24 cellular contexts compared by ENCODE assay signal in the genomic region with DNA sequence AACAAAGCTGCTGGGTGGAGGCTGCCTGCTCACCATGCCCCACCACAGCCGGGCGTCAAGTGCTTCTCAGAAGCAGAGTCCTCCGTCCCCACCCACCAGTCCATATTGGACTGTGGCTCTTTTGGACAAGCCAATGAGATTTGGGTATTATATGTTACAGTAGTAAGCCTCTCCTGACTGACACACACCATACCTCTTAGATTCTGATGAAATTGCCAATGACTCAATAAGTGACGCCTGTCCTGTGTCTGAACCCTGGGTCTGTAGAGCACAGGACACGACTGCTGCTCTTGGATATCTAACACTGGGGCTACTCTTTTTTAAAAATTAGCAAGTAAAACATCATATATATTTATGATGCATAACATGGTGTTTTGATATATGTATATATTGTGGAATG.
"Had no signal": no experiment of that assay in that cellular context is flagged by ENCODE, and none has a peak within 500 bp of the region (broad histone marks: within the 10 kb centered on the region; RNA-seq: fewer than 3 reads in every experiment).

No MANE protein-coding gene starts in this region.

- H3K27me3 ChIP-seq: brain microvascular endothelial cell, Peyer's patch had no signal

- DNase-seq: activated B cell treated with CpG ODN at 0.5 μM for 24 hours; activated CD4-positive, alpha-beta T cell treated with anti-CD3 and anti-CD28 coated beads for 1 hour; activated CD4-positive, alpha-beta T cell treated with anti-CD3 and anti-CD28 coated beads, Interleukin-2, amount 10 ng/mL, durations not matched to agents 24 days and 14 days; activated CD4-positive, alpha-beta T cell treated with anti-CD3 and anti-CD28 coated beads, Interleukin-2, amount 50 U/mL, for 48 hours; activated gamma-delta T cell; activated naive CD4-positive, alpha-beta T cell treated with anti-CD3 and anti-CD28 coated beads for 36 hours; activated T-cell treated with anti-CD3 and anti-CD28 coated beads for 4 hours; activated T-cell treated with anti-CD3 and anti-CD28 coated beads, Interleukin-2, amount 50 U/mL, for 48 hours; amygdala; brain microvascular endothelial cell; MM.1S; NCI-H1105; NCI-H1436; NCI-H187 treated with DMSO at 0.1 percent for 48 hours; NCI-H2081 treated with DMSO at 0.1 percent for 48 hours; NCI-H446; NCI-H524; Peyer's patch; Right ventricle myocardium superior had no signal

- H3K27ac ChIP-seq: brain microvascular endothelial cell, Peyer's patch, RWPE1 had no signal

- ATAC-seq: activated T-helper 17 cell treated with anti-CD3 and anti-CD28 coated beads, Interleukin-2, amount 50 U/mL, for 72 hours had no signal

- H3K4me3 ChIP-seq: Peyer's patch had no signal

- H3K36me3 ChIP-seq: brain microvascular endothelial cell, Peyer's patch had no signal

- H3K36me3 Mint-ChIP-seq: activated naive CD8-positive, alpha-beta T cell had no signal

- H3K27ac Mint-ChIP-seq: activated B cell treated with CpG ODN at 0.5 μM for 24 hours; activated CD4-positive, alpha-beta T cell treated with anti-CD3 and anti-CD28 coated beads, Interleukin-2, amount 10 ng/mL, durations not matched to agents 24 days and 14 days; activated naive CD4-positive, alpha-beta T cell treated with anti-CD3 and anti-CD28 coated beads for 36 hours; activated naive CD8-positive, alpha-beta T cell; activated T-helper 17 cell treated with anti-CD3 and anti-CD28 coated beads, Interleukin-2, amount 50 U/mL, for 72 hours; T-helper 1 cell treated with Interleukin-12 subunit alpha and Interleukin-12 subunit beta and Interleukin-4 antibody, amounts not matched to agents 30 μg/mL and 1 μg/mL, for 36 hours had no signal

- H3K9me3 Mint-ChIP-seq: activated B cell treated with CpG ODN at 0.5 μM for 24 hours; activated naive CD4-positive, alpha-beta T cell treated with anti-CD3 and anti-CD28 coated beads for 36 hours; activated T-helper 17 cell treated with anti-CD3 and anti-CD28 coated beads, Interleukin-2, amount 50 U/mL, for 72 hours; central memory CD8-positive, alpha-beta T cell; T-helper 1 cell treated with Interleukin-12 subunit alpha and Interleukin-12 subunit beta and Interleukin-4 antibody, amounts not matched to agents 30 μg/mL and 1 μg/mL, for 36 hours had no signal

- H3K4me1 Mint-ChIP-seq: activated B cell treated with CpG ODN at 0.5 μM for 24 hours; central memory CD8-positive, alpha-beta T cell had no signal

- H3K4me1 ChIP-seq: Peyer's patch had no signal

- H3K27me3 Mint-ChIP-seq: activated naive CD8-positive, alpha-beta T cell had no signal

- H3K9me3 ChIP-seq: Peyer's patch had no signal

- H3K4me3 Mint-ChIP-seq: activated B cell treated with CpG ODN at 0.5 μM for 24 hours; activated CD4-positive, alpha-beta T cell treated with anti-CD3 and anti-CD28 coated beads, Interleukin-2, amount 10 ng/mL, durations not matched to agents 24 days and 14 days; activated naive CD4-positive, alpha-beta T cell treated with anti-CD3 and anti-CD28 coated beads for 36 hours; activated naive CD8-positive, alpha-beta T cell; activated T-helper 17 cell treated with anti-CD3 and anti-CD28 coated beads, Interleukin-2, amount 50 U/mL, for 72 hours; central memory CD8-positive, alpha-beta T cell; T-helper 1 cell treated with Interleukin-12 subunit alpha and Interleukin-12 subunit beta and Interleukin-4 antibody, amounts not matched to agents 30 μg/mL and 1 μg/mL, for 36 hours had no signal
